ENCODE assay signal across 28 cellular contexts in genomic region chr1:70387507-70387906, GRCh38.
"Had no signal": no experiment of that assay in that cellular context is flagged by ENCODE, and none has a peak within 500 bp of the region (broad histone marks: within the 10 kb centered on the region; RNA-seq: fewer than 3 reads in every experiment).

No MANE protein-coding gene starts in this region.

- H3K4me1 ChIP-seq: esophagus squamous epithelium, heart right ventricle, lower lobe of right lung, psoas muscle, sigmoid colon, spleen, testis, tibial artery, upper lobe of left lung had no signal

- H3K4me3 ChIP-seq: coronary artery, esophagus squamous epithelium, heart right ventricle, lower lobe of right lung, psoas muscle, sigmoid colon, skin epidermis, spleen, testis, tibial artery, upper lobe of left lung had no signal

- H3K9me3 Mint-ChIP-seq: natural killer cell treated with Interleukin-12 subunit alpha and Interleukin-12 subunit beta and Interleukin-15 and Interleukin-18, amount 100 ng/mL, for 72 hours; neural crest cell; stimulated activated memory B cell treated with anti-CD40 and anti-IgM and Interleukin-4, amounts not matched to agents 10 μg/mL and 1 μg/mL and 100 μg/mL, for 72 hours had no signal

- H3K4me3 Mint-ChIP-seq: natural killer cell treated with Interleukin-12 subunit alpha and Interleukin-12 subunit beta and Interleukin-15 and Interleukin-18, amount 100 ng/mL, for 72 hours; neural crest cell; stimulated activated memory B cell treated with anti-CD40 and anti-IgM and Interleukin-4, amounts not matched to agents 10 μg/mL and 1 μg/mL and 100 μg/mL, for 72 hours had no signal

- DNase-seq: dermis blood vessel endothelial cell; effector memory CD4-positive, alpha-beta T cell; esophagus squamous epithelium; foreskin melanocyte; glutamatergic neuron; heart right ventricle; hippocampal formation; islet precursor cell; kidney glomerular epithelial cell; left ventricle myocardium superior; lower lobe of right lung; naive B cell; psoas muscle; right cardiac atrium; sigmoid colon; spleen; stimulated activated CD4-positive, alpha-beta T cell treated with anti-CD3 and anti-CD28 coated beads, Interleukin-4, amount 100 ng/mL, for 4 hours; stimulated activated naive CD8-positive, alpha-beta T cell treated with anti-CD3 and anti-CD28 coated beads, Interleukin-15, Interleukin-2, amounts not matched to agents 100 U/mL and 50 U/mL, for 24 hours; substantia nigra; testis; tibial artery; upper lobe of left lung had no signal

- ATAC-seq: heart right ventricle; left ventricle myocardium superior; lower lobe of right lung; natural killer cell treated with Interleukin-12 subunit alpha and Interleukin-12 subunit beta and Interleukin-15 and Interleukin-18, amount 100 ng/mL, for 72 hours; psoas muscle; right cardiac atrium; stimulated activated memory B cell treated with anti-CD40 and anti-IgM and Interleukin-4, amounts not matched to agents 10 μg/mL and 1 μg/mL and 100 μg/mL, for 72 hours; stimulated activated naive CD8-positive, alpha-beta T cell treated with anti-CD3 and anti-CD28 coated beads, Interleukin-15, Interleukin-2, amounts not matched to agents 100 U/mL and 50 U/mL, for 24 hours had no signal

- H3K36me3 Mint-ChIP-seq: naive B cell; natural killer cell treated with Interleukin-12 subunit alpha and Interleukin-12 subunit beta and Interleukin-15 and Interleukin-18, amount 100 ng/mL, for 72 hours; stimulated activated memory B cell treated with anti-CD40 and anti-IgM and Interleukin-4, amounts not matched to agents 10 μg/mL and 1 μg/mL and 100 μg/mL, for 72 hours had no signal

- H3K4me1 Mint-ChIP-seq: naive B cell, neural crest cell had no signal

- H3K27ac ChIP-seq: coronary artery, esophagus squamous epithelium, heart right ventricle, lower lobe of right lung, neutrophil, psoas muscle, sigmoid colon, skin epidermis, spleen, testis, tibial artery, upper lobe of left lung had no signal

- H3K36me3 ChIP-seq: esophagus squamous epithelium, heart right ventricle, lower lobe of right lung, neutrophil, sigmoid colon, spleen, tibial artery, upper lobe of left lung had no signal

- H3K27ac Mint-ChIP-seq: natural killer cell treated with Interleukin-12 subunit alpha and Interleukin-12 subunit beta and Interleukin-15 and Interleukin-18, amount 100 ng/mL, for 72 hours; stimulated activated memory B cell treated with anti-CD40 and anti-IgM and Interleukin-4, amounts not matched to agents 10 μg/mL and 1 μg/mL and 100 μg/mL, for 72 hours had no signal

- H3K27me3 ChIP-seq: esophagus squamous epithelium, heart right ventricle, neutrophil, sigmoid colon, spleen, testis, tibial artery, upper lobe of left lung had no signal

- H3K9me3 ChIP-seq: esophagus squamous epithelium, heart right ventricle, lower lobe of right lung, neutrophil, psoas muscle, sigmoid colon, spleen, testis, tibial artery, upper lobe of left lung had no signal
